Comparison of ENCODE assay signal across 15 cellular contexts in the genomic region with DNA sequence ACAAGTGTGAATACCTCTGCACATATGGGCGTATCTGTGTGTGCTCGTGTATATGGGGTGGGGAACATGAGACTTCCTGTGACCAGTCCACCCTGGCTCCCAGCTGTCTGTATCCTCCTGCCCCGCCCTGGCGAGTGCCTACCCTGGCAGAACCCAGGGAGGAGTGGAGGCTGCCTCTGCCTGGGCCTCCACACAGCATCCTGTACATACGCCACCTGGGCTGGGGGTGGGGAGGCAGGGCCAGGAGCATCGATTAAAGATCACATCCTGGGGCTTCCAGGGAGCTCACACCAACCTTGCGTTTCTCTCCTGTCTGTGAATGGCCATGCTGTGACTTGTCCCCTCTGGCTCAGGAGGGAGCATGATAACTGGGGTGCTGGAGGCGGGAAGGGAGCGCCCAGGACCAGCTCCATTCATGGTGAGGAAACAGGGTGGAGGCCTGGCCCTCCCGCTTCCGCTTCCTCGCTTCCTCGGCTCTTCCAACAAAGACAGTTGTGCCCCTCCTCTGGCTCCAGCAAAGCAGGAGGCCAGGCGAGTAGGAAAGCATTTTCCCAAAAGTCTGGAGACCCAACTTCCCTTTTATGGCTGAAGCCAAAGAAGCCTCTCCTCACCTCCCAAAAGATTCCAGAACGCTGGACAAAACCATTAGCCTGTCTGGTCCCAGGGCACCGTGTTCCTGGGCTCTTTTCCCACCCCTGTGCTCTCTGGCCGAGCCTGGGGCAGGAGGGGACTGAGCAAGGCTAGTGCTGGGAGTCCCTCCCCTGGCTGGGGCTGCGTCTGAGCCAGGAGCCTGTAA. TPM values are rescaled to one million over a fixed set of nuclear protein-coding genes. Genes with fewer than 3 reads are reported as not detected.
DNase-seq lines count a peak whose midpoint lies in the region; ATAC-seq, FAIRE-seq and TF ChIP-seq lines count a peak whose summit lies in the region.
"Had no signal": no experiment of that assay in that cellular context is flagged by ENCODE, and none has a peak within 500 bp of the region (broad histone marks: within the 10 kb centered on the region; RNA-seq: fewer than 3 reads in every experiment).

No MANE protein-coding gene starts in this region.

- H3K9me3 Mint-ChIP-seq in activated naive CD8-positive, alpha-beta T cell treated with anti-CD3 and anti-CD28 coated beads, Interleukin-2, amount 50 U/mL, for 24 hours, result no peaks in the 10 kb centered on the region
- H3K9me3 Mint-ChIP-seq: T-helper 1 cell treated with Interleukin-12 subunit alpha and Interleukin-12 subunit beta and Interleukin-4 antibody, amounts not matched to agents 30 μg/mL and 1 μg/mL, for 36 hours had no signal

- H2BK12ac ChIP-seq in H1 (ENCODE audit: low read depth, low read length), result peak overlapping the region; percentile 68; the same call in 1 of the 2 replicates

- no peak overlapping the region for H3K56ac ChIP-seq in H1 (replicated peaks; ENCODE audit: insufficient read length, low read depth, low read length)

- H4K91ac ChIP-seq in H1 (replicated peaks; ENCODE audit: insufficient read length, low read length), result peak overlapping the region; percentile 49

- peak overlapping the region; percentile 96 for H2BK20ac ChIP-seq in H1 (ENCODE audit: low read length)

- FAIRE-seq in H1 (lab: Jason Lieb, UNC), result no peak

- H4K20me1 ChIP-seq in H1 (replicated peaks in 1 of 2; ENCODE audit: control insufficient read depth in 1 of 2, insufficient read depth in 2 of 2, low read length in 2 of 2), result no peaks in the 10 kb centered on the region

- no peak for TF ChIP-seq POLR2A in H1 (IDR thresholded peaks at IDR 0.05; ENCODE audit: control extremely low read depth in 1 of 2, low read depth in 2 of 2, low read length in 2 of 2)
- TF ChIP-seq POLR2A in tibial nerve (IDR thresholded peaks at IDR 0.05), result no peak

- H3K79me1 ChIP-seq in H1 (ENCODE audit: low read depth, low read length), result no peaks in the 10 kb centered on the region

- ATAC-seq in psoas muscle, result no peak
- no peak for ATAC-seq in activated naive CD8-positive, alpha-beta T cell treated with anti-CD3 and anti-CD28 coated beads, Interleukin-2, amount 50 U/mL, for 24 hours
- ATAC-seq: Panc1 had no signal

- no peak for TF ChIP-seq RAD21 in H1 (IDR thresholded peaks at IDR 0.05 in 1 of 2, conservative IDR thresholded peaks at IDR 0.05 in 1 of 2; ENCODE audit: low read depth in 2 of 2, low read length in 2 of 2)

- CTCF ChIA-PET in H1 (lab: Charles Lee; ENCODE audit: partially characterized antibody), result interaction anchor here (0.8 to 26.7 kb wide), 11 partner anchors 10 to 420 kb away, joined by 3 to 577 read pairs (median 6); a partner anchor contains a TSS

- peaks cover 9% of the 10 kb centered on the region for H3K27me3 Mint-ChIP-seq in activated naive CD8-positive, alpha-beta T cell treated with anti-CD3 and anti-CD28 coated beads, Interleukin-2, amount 50 U/mL, for 24 hours

- no peak overlapping the region for H3K14ac ChIP-seq in H1 (ENCODE audit: insufficient read length)

- H4K8ac ChIP-seq in H1 (ENCODE audit: extremely low read depth, insufficient read depth, low read length), result peak overlapping the region; percentile 64; the same call in 1 of the 2 replicates

- DNase-seq in H7, result peak; percentile 79
- no peak for DNase-seq in H1 (ENCODE audit: low read depth in 1 of 2, low spot score in 2 of 2)
- DNase-seq in iPS-NIHi7 (ENCODE audit: extremely low spot score), result peak; percentile 61
- DNase-seq in psoas muscle, result no peak
- no peak for DNase-seq in tibial nerve (ENCODE audit: low spot score in 2 of 2)
- no peak for DNase-seq in activated naive CD8-positive, alpha-beta T cell treated with anti-CD3 and anti-CD28 coated beads, Interleukin-2, amount 50 U/mL, for 24 hours
- DNase-seq in superior temporal gyrus (ENCODE audit: extremely low spot score), result no peak
- no peak for DNase-seq in AG08395 (ENCODE audit: low spot score)
- DNase-seq: activated CD4-positive, alpha-beta T cell treated with anti-CD3 and anti-CD28 coated beads, Interleukin-2, amount 50 U/mL, for 1 hour; Calu3; NCI-H1105 treated with DMSO at 0.1 percent for 48 hours; NCI-H446 had no signal

- no peak overlapping the region for H2BK120ac ChIP-seq in H1 (replicated peaks; ENCODE audit: low read depth, low read length)

- no peak overlapping the region for H3K27ac ChIP-seq in H1 (ENCODE audit: low read depth, low read length)
- peak overlapping the region; percentile 50 for H3K27ac ChIP-seq in psoas muscle
- peak overlapping the region in 2 of 4 donors; percentile 8 to 38 for H3K27ac ChIP-seq in tibial nerve
- H3K27ac ChIP-seq: epithelial cell of prostate had no signal

- H3K4me1 Mint-ChIP-seq in activated naive CD8-positive, alpha-beta T cell treated with anti-CD3 and anti-CD28 coated beads, Interleukin-2, amount 50 U/mL, for 24 hours, result peaks cover 3% of the 10 kb centered on the region

- TF ChIP-seq EP300 in H1 (IDR thresholded peaks at IDR 0.05; ENCODE audit: borderline replicate concordance in 1 of 2, low read depth in 2 of 2, low read length in 2 of 2) (no peak), tibial nerve (IDR thresholded peaks at IDR 0.05) (no peak)

- H3K27me3 ChIP-seq in H7 (ENCODE audit: control insufficient read depth, insufficient read depth, low read length) (peaks cover 10% of the 10 kb centered on the region), H1 (replicated peaks in 1 of 4; ENCODE audit: control insufficient read depth in 3 of 4, extremely low read depth in 1 of 4, insufficient read depth in 3 of 4, low read length in 3 of 4) (peaks cover 0 to 10% (median 6%) of the 10 kb centered on the region in 4 experiments; a peak in 5 of 7 replicates), psoas muscle (ENCODE audit: insufficient read depth in 3 of 3, low read length in 2 of 3) (peaks cover 0 to 8% (median 0%) of the 10 kb centered on the region in 3 donors), tibial nerve (peaks cover 0 to 4% of the 10 kb centered on the region in 2 donors)

- H3K4me3 ChIP-seq in H7 (ENCODE audit: insufficient read depth, low read depth, low read length) (no peak overlapping the region), H1 (ENCODE audit: extremely low read depth in 1 of 4, insufficient read depth in 2 of 4, low read depth in 3 of 4, low read length in 4 of 4) (no peak overlapping the region), psoas muscle (no peak overlapping the region), tibial nerve (no peak overlapping the region)

- H3K4me2 ChIP-seq in H1 (ENCODE audit: insufficient read depth in 1 of 2, low read depth in 2 of 2, low read length in 2 of 2), result peak overlapping the region; percentile 18 to 22; a peak in 3 of 4 replicates

- H3K23ac ChIP-seq in H1 (ENCODE audit: insufficient read length), result no peak overlapping the region

- no peak overlapping the region for H3K9ac ChIP-seq in H1 (replicated peaks in 1 of 4; ENCODE audit: extremely low read depth in 1 of 4, low read depth in 3 of 4, low read length in 3 of 4)

- H3K27ac Mint-ChIP-seq in activated naive CD8-positive, alpha-beta T cell treated with anti-CD3 and anti-CD28 coated beads, Interleukin-2, amount 50 U/mL, for 24 hours, result no peak overlapping the region
- H3K27ac Mint-ChIP-seq: T-helper 1 cell treated with Interleukin-12 subunit alpha and Interleukin-12 subunit beta and Interleukin-4 antibody, amounts not matched to agents 30 μg/mL and 1 μg/mL, for 36 hours had no signal

- peak overlapping the region; percentile 64 for H3K18ac ChIP-seq in H1 (ENCODE audit: extremely low read depth, low read length)

- H3K36me3 ChIP-seq in H7 (replicated peaks; ENCODE audit: control insufficient read depth, insufficient read depth, low read length), result no peaks in the 10 kb centered on the region
- no peaks in the 10 kb centered on the region for H3K36me3 ChIP-seq in H1 (ENCODE audit: control insufficient read depth in 2 of 4, insufficient read depth in 4 of 4, low read length in 3 of 4)
- no peaks in the 10 kb centered on the region for H3K36me3 ChIP-seq in psoas muscle (ENCODE audit: insufficient read depth in 1 of 2, low read depth in 1 of 2)
- no peaks in the 10 kb centered on the region for H3K36me3 ChIP-seq in tibial nerve

- WGBS in H1 (ENCODE audit: extremely low coverage in 1 of 2, insufficient coverage in 1 of 2, insufficient read length in 1 of 2, insufficient replicate concordance in 2 of 2, low coverage in 1 of 2, low lambda C conversion rate in 2 of 2, missing lambda C conversion rate in 1 of 2), 2 experiments, result 56% methylated on average over 17 of the region's 18 CpGs; no CpG with 5 or more reads in 1 of the 2 experiments
- 53 to 60% (median 60%) methylated on average over 18 of the region's 18 CpGs for WGBS in psoas muscle, 3 donors
- WGBS in tibial nerve, 2 donors, result 55 to 66% methylated on average over 16 to 18 of the region's 18 CpGs

- H3K9me3 ChIP-seq in H1 (ENCODE audit: insufficient read depth in 2 of 2, low read depth in 1 of 2, low read length in 1 of 2) (no peaks in the 10 kb centered on the region), psoas muscle (no peaks in the 10 kb centered on the region), tibial nerve (no peaks in the 10 kb centered on the region)

- H2AFZ ChIP-seq in H1 (ENCODE audit: low read length), result peak overlapping the region; percentile 19

- H3K36me3 Mint-ChIP-seq in activated naive CD8-positive, alpha-beta T cell treated with anti-CD3 and anti-CD28 coated beads, Interleukin-2, amount 50 U/mL, for 24 hours (ENCODE audit: low read depth), result no peaks in the 10 kb centered on the region

- no peaks in the 10 kb centered on the region; the same call in 1 of the 2 replicates for H3K23me2 ChIP-seq in H1 (ENCODE audit: low read depth, low read length)

- POLR2A ChIA-PET in H1 (lab: Charles Lee; ENCODE audit: partially characterized antibody), result interaction anchor here (0.5 to 2.5 kb wide), 14 partner anchors 9 to 95 kb away, joined by 3 to 14 read pairs (median 3); a partner anchor contains a TSS

- H4K5ac ChIP-seq in H1 (ENCODE audit: insufficient read length, low read depth, low read length), result peak overlapping the region; percentile 27

- H3K4me1 ChIP-seq in H1 (replicated peaks in 1 of 4; ENCODE audit: control insufficient read depth in 3 of 4, insufficient read depth in 4 of 4, low read length in 3 of 4) (peaks cover 0 to 23% (median 17%) of the 10 kb centered on the region in 4 experiments; a peak in 6 of 7 replicates), psoas muscle (peaks cover 8% of the 10 kb centered on the region), tibial nerve (peaks cover 0 to 20% (median 10%) of the 10 kb centered on the region in 4 donors)

- H2BK15ac ChIP-seq in H1 (ENCODE audit: low read length), result 0 out of 2 replicates have a peak overlapping the region, but pooled peaks have one; percentile 66

- TF ChIP-seq CTCF in H1 (IDR thresholded peaks at IDR 0.05; ENCODE audit: control extremely low read depth in 1 of 3, insufficient read depth in 1 of 3, low read depth in 1 of 3, low read length in 3 of 3), result no peak
- TF ChIP-seq CTCF in psoas muscle (IDR thresholded peaks at IDR 0.05), result no peak
- no peak for TF ChIP-seq CTCF in tibial nerve (IDR thresholded peaks at IDR 0.05)

- 0 out of 2 replicates have a peak overlapping the region, but pooled peaks have one; percentile 62 for H2BK5ac ChIP-seq in H1 (ENCODE audit: low read depth, low read length)

- H3K4me3 Mint-ChIP-seq in activated naive CD8-positive, alpha-beta T cell treated with anti-CD3 and anti-CD28 coated beads, Interleukin-2, amount 50 U/mL, for 24 hours, result no peak overlapping the region
- H3K4me3 Mint-ChIP-seq: T-helper 1 cell treated with Interleukin-12 subunit alpha and Interleukin-12 subunit beta and Interleukin-4 antibody, amounts not matched to agents 30 μg/mL and 1 μg/mL, for 36 hours had no signal

- intact Hi-C loops in psoas muscle (cut with DNase I), result no loop called here

- no peaks in the 10 kb centered on the region for H3K79me2 ChIP-seq in H1 (ENCODE audit: control insufficient read depth in 1 of 2, insufficient read depth in 2 of 2, low read length in 2 of 2)

- no peak overlapping the region for H3K4ac ChIP-seq in H1 (replicated peaks; ENCODE audit: insufficient read length, low read depth, low read length)

- no peak overlapping the region for H2AK5ac ChIP-seq in H1 (ENCODE audit: low read depth, low read length)

RNA-seq across cellular contexts. Expression of a gene that starts 23.0 kb away (rescaled TPM):
- 0.45 and 1.2 TPM in 2 replicates for total RNA-seq in H7 (2014; rRNA removed; shearing (Covaris generic))
- 2.8 and 2.9 TPM in 2 replicates for total RNA-seq in H1 (2021; fragmentation: NEBNext Ultra II Directional; extraction: Animal tissue kit (Norgen Biotek cat#: 25700))
- polyA plus RNA-seq in H1 (2011; rRNA removed), result 2.3 and 2.7 TPM in 2 replicates
- polyA plus RNA-seq in H1 (2011; cell fraction: cytosol; rRNA removed), result 2.4 TPM
- 21.8 TPM for polyA plus RNA-seq in H1 (2011; cell fraction: nucleus; rRNA removed)
- polyA plus RNA-seq in H1 (2012, experiment 1 of 2), result 3.5 to 5.7 TPM (median 4.1 TPM) in 4 replicates
- 2.1 TPM for polyA plus RNA-seq in H1 (2012, experiment 2 of 2)
- polyA plus RNA-seq in H1 (2013, experiment 1 of 2), result 1.1 TPM
- 0.92 TPM for polyA plus RNA-seq in H1 (2013, experiment 2 of 2)
- polyA minus RNA-seq in H1 (2011; rRNA and poly(A)+ RNA removed), result 1.6 and 1.8 TPM in 2 replicates
- polyA minus RNA-seq in H1 (2011; cell fraction: cytosol; rRNA and poly(A)+ RNA removed), result 2.6 TPM
- 3.7 TPM for polyA minus RNA-seq in H1 (2011; cell fraction: nucleus; rRNA and poly(A)+ RNA removed)
- total RNA-seq in psoas muscle, result under 1 TPM in 2 of 4 donors, not detected in 2; 0.15 to 0.26 TPM
- under 1 TPM; 0.03 to 0.21 (median 0.05) TPM for polyA plus RNA-seq in psoas muscle
- 1 to 10 TPM in 2 of 4 donors, under 1 TPM in 2; 0.42 to 3.9 (median 1.6) TPM for total RNA-seq in tibial nerve

RNA-seq across cellular contexts. Expression of a gene that starts 48.3 kb away (rescaled TPM):
- total RNA-seq in H7 (2014; rRNA removed; shearing (Covaris generic)), result 23.1 and 32.7 TPM in 2 replicates
- 154 and 156 TPM in 2 replicates for total RNA-seq in H1 (2021; fragmentation: NEBNext Ultra II Directional; extraction: Animal tissue kit (Norgen Biotek cat#: 25700))
- polyA plus RNA-seq in H1 (2011; rRNA removed) (22.1 and 29.1 TPM in 2 replicates), psoas muscle (1 to 10 TPM; 2.2 to 2.7 (median 2.5) TPM)
- polyA plus RNA-seq in H1 (2011; cell fraction: cytosol; rRNA removed), result 38.6 TPM
- 31.1 TPM for polyA plus RNA-seq in H1 (2011; cell fraction: nucleus; rRNA removed)
- 55.4 to 86.8 TPM (median 72.4 TPM) in 4 replicates for polyA plus RNA-seq in H1 (2012, experiment 1 of 2)
- 19.3 TPM for polyA plus RNA-seq in H1 (2012, experiment 2 of 2)
- polyA plus RNA-seq in H1 (2013, experiment 1 of 2), result 77.7 TPM
- 81.2 TPM for polyA plus RNA-seq in H1 (2013, experiment 2 of 2)
- polyA minus RNA-seq in H1 (2011; rRNA and poly(A)+ RNA removed), result 185 and 238 TPM in 2 replicates
- 63.6 TPM for polyA minus RNA-seq in H1 (2011; cell fraction: cytosol; rRNA and poly(A)+ RNA removed)
- 42.5 TPM for polyA minus RNA-seq in H1 (2011; cell fraction: nucleus; rRNA and poly(A)+ RNA removed)
- total RNA-seq in psoas muscle (1 to 10 TPM; 4.7 to 7.9 (median 5.7) TPM), tibial nerve (10 to 100 TPM in 1 of 4 donors, 1 to 10 TPM in 3; 3.1 to 18.6 (median 9.0) TPM)

Comparison
In these comparisons a context has a peak if more than half of its experiments do, and no peak if none do; other contexts are left out.
1. DNase-seq: peak in H7 (single experiment) and iPS-NIHi7 (single experiment); none in H1 (0 of 2), psoas muscle (0 of 2), tibial nerve (0 of 2), activated naive CD8-positive, alpha-beta T cell treated with anti-CD3 and anti-CD28 coated beads, Interleukin-2, amount 50 U/mL, for 24 hours (single experiment), superior temporal gyrus (single experiment) and AG08395 (single experiment).